In genomic region chr16:50515218-50515617, GRCh38 we compare ENCODE assay signal across 27 cellular contexts.
"Had no signal": no experiment of that assay in that cellular context is flagged by ENCODE, and none has a peak within 500 bp of the region (broad histone marks: within the 10 kb centered on the region; RNA-seq: fewer than 3 reads in every experiment).

No MANE protein-coding gene starts in this region.

- H3K4me3 ChIP-seq: stomach, suprapubic skin, testis, thoracic aorta, thyroid gland, tibial artery, tibial nerve, transverse colon, upper lobe of left lung, upper lobe of right lung, uterus, vagina had no signal

- H3K9me3 ChIP-seq: testis, thyroid gland, upper lobe of right lung had no signal

- H3K36me3 ChIP-seq: stomach, suprapubic skin, thoracic aorta, thyroid gland, tibial artery, tibial nerve, transverse colon, upper lobe of left lung, upper lobe of right lung, uterus, vagina had no signal

- H3K27me3 ChIP-seq: stomach, suprapubic skin, testis, thyroid gland, tibial artery, tibial nerve, transverse colon, upper lobe of left lung, upper lobe of right lung, vagina had no signal

- ATAC-seq: stimulated activated effector memory CD8-positive, alpha-beta T cell treated with anti-CD3 and anti-CD28 coated beads, Interleukin-12 subunit alpha, Interleukin-12 subunit beta, amount 100 ng/mL, for 72 hours; stimulated activated memory B cell treated with anti-CD40 and anti-IgM and Interleukin-4, amounts not matched to agents 10 μg/mL and 1 μg/mL and 100 μg/mL, for 72 hours; stimulated activated naive B cell treated with anti-CD40 and anti-IgM and Interleukin-4, amounts not matched to agents 10 μg/mL and 1 μg/mL and 100 μg/mL, for 72 hours; stimulated activated naive CD8-positive, alpha-beta T cell treated with anti-CD3 and anti-CD28 coated beads, Interleukin-15, amount 100 ng/mL, for 72 hours; stimulated activated naive CD8-positive, alpha-beta T cell treated with anti-CD3 and anti-CD28 coated beads, Interleukin-15, Interleukin-2, amounts not matched to agents 100 U/mL and 50 U/mL, for 24 hours; upper lobe of right lung had no signal

- FAIRE-seq: urothelium cell line had no signal

- DNase-seq: stimulated activated CD4-positive, alpha-beta T cell treated with anti-CD3 and anti-CD28 coated beads, Interleukin-2, amount 100 ng/mL, for 48 hours; stimulated activated CD4-positive, alpha-beta T cell treated with anti-CD3 and anti-CD28 coated beads, Interleukin-4, amount 100 ng/mL, for 1 hour; stimulated activated CD4-positive, alpha-beta T cell treated with anti-CD3 and anti-CD28 coated beads, Interleukin-4, amount 100 ng/mL, for 24 hours; stimulated activated CD4-positive, alpha-beta T cell treated with anti-CD3 and anti-CD28 coated beads, Interleukin-4, amount 100 ng/mL, for 4 hours; stimulated activated CD8-positive, alpha-beta memory T cell treated with anti-CD3 and anti-CD28 coated beads, Interleukin-4, amount 100 ng/mL, for 48 hours; stimulated activated naive B cell treated with anti-CD40 and anti-IgM and Interleukin-4, amounts not matched to agents 10 μg/mL and 1 μg/mL and 100 μg/mL, for 72 hours; stimulated activated naive CD4-positive, alpha-beta T cell; stimulated activated naive CD4-positive, alpha-beta T cell treated with Interleukin-2 at 50 U/mL for 16 hours; stimulated activated naive CD8-positive, alpha-beta T cell treated with anti-CD3 and anti-CD28 coated beads, Interleukin-15, amount 100 ng/mL, for 72 hours; stimulated activated naive CD8-positive, alpha-beta T cell treated with anti-CD3 and anti-CD28 coated beads, Interleukin-15, Interleukin-2, amounts not matched to agents 100 U/mL and 50 U/mL, for 24 hours; stomach; substantia nigra; testis; thyroid gland; tibial artery; transverse colon; trophoblast cell; upper lobe of left lung; upper lobe of right lung; uterus had no signal

- H3K27ac ChIP-seq: stomach, suprapubic skin, testis, thoracic aorta, thyroid gland, tibial artery, tibial nerve, transverse colon, upper lobe of left lung, upper lobe of right lung, uterus, vagina had no signal

- H3K4me1 ChIP-seq: stomach, suprapubic skin, testis, thyroid gland, tibial artery, tibial nerve, transverse colon, upper lobe of left lung, upper lobe of right lung, uterus, vagina had no signal
